Comparison of ENCODE assay signal across 8 cellular contexts in genomic region chrX:78650906-78651437, GRCh38. TPM values are rescaled to one million over a fixed set of nuclear protein-coding genes. Genes with fewer than 3 reads are reported as not detected.
DNase-seq lines count a peak whose midpoint lies in the region; ATAC-seq and TF ChIP-seq lines count a peak whose summit lies in the region.

No MANE protein-coding gene starts in this region.

- H3K27ac Mint-ChIP-seq in activated CD8-positive, alpha-beta T cell treated with anti-CD3 and anti-CD28 coated beads for 36 hours = peak overlapping the region; percentile 78
- H3K27ac Mint-ChIP-seq in stimulated activated naive CD8-positive, alpha-beta T cell treated with anti-CD3 and anti-CD28 coated beads, Interleukin-15, amount 100 ng/mL, for 72 hours = no peak overlapping the region

- intact Hi-C loops in activated CD8-positive, alpha-beta T cell treated with anti-CD3 and anti-CD28 coated beads for 36 hours (cut with micrococcal nuclease) = no loop called here
- intact Hi-C loops in aorta (cut with DNase I) = no loop called here

- H3K36me3 Mint-ChIP-seq in activated CD8-positive, alpha-beta T cell treated with anti-CD3 and anti-CD28 coated beads for 36 hours (ENCODE audit: low read depth) = no peaks in the 10 kb centered on the region

- peak overlapping the region; percentile 49 for H3K4me3 Mint-ChIP-seq in activated CD8-positive, alpha-beta T cell treated with anti-CD3 and anti-CD28 coated beads for 36 hours
- H3K4me3 Mint-ChIP-seq in stimulated activated naive CD8-positive, alpha-beta T cell treated with anti-CD3 and anti-CD28 coated beads, Interleukin-15, amount 100 ng/mL, for 72 hours = peak overlapping the region; percentile 33 to 73

- peak; percentile 44 for DNase-seq in AG09309 (ENCODE audit: low read depth)
- DNase-seq in activated CD8-positive, alpha-beta T cell treated with anti-CD3 and anti-CD28 coated beads for 36 hours = peak; percentile 4
- peak; percentile 15 to 22 for DNase-seq in stimulated activated naive CD8-positive, alpha-beta T cell treated with anti-CD3 and anti-CD28 coated beads, Interleukin-15, amount 100 ng/mL, for 72 hours
- no peak for DNase-seq in NCI-H748 (lab: John Stamatoyannopoulos, UW; ENCODE audit: unreplicated experiment)
- DNase-seq in nucleus accumbens (lab: John Stamatoyannopoulos, UW) = no peak
- DNase-seq in aorta = no peak

- H3K27me3 ChIP-seq in aorta (ENCODE audit: control insufficient read depth in 1 of 2, insufficient read depth in 2 of 2, low read length in 1 of 2) = no peaks in the 10 kb centered on the region

- no peaks in the 10 kb centered on the region for H3K36me3 ChIP-seq in aorta (ENCODE audit: control insufficient read depth in 1 of 2, insufficient read depth in 2 of 2, low read length in 1 of 2)

- no peak for TF ChIP-seq CTCF in AG09309 (IDR thresholded peaks at IDR 0.05; ENCODE audit: control insufficient read depth, insufficient read depth, low read depth, low read length, missing control alignments)
- TF ChIP-seq CTCF in activated CD8-positive, alpha-beta T cell treated with anti-CD3 and anti-CD28 coated beads for 36 hours (IDR thresholded peaks at IDR 0.05) = no peak

- H3K4me3 ChIP-seq in AG09309 (ENCODE audit: control insufficient read depth, low read depth, low read length) (no peak overlapping the region), aorta (ENCODE audit: low read length in 2 of 2) (no peak overlapping the region)

- ATAC-seq in GM19372 (IDR thresholded peaks at IDR 0.05; ENCODE audit: low read depth, unreplicated experiment) (peak; percentile 65), HG03354 (IDR thresholded peaks at IDR 0.05; ENCODE audit: poor library complexity, severe bottlenecking, unreplicated experiment) (peak; percentile 75), aorta (ENCODE audit: low FRiP score) (no peak)
- peak; percentile 84 for ATAC-seq in activated CD8-positive, alpha-beta T cell treated with anti-CD3 and anti-CD28 coated beads for 36 hours
- ATAC-seq in stimulated activated naive CD8-positive, alpha-beta T cell treated with anti-CD3 and anti-CD28 coated beads, Interleukin-15, amount 100 ng/mL, for 72 hours = peak; percentile 90

- H3K27ac ChIP-seq in aorta (ENCODE audit: low read depth in 1 of 2, low read length in 2 of 2) = no peak overlapping the region

- peaks cover 6% of the 10 kb centered on the region for H3K9me3 Mint-ChIP-seq in activated CD8-positive, alpha-beta T cell treated with anti-CD3 and anti-CD28 coated beads for 36 hours
- H3K9me3 Mint-ChIP-seq in stimulated activated naive CD8-positive, alpha-beta T cell treated with anti-CD3 and anti-CD28 coated beads, Interleukin-15, amount 100 ng/mL, for 72 hours = peaks cover 7 to 13% of the 10 kb centered on the region in 2 donors

- no peaks in the 10 kb centered on the region for H3K9me3 ChIP-seq in aorta (ENCODE audit: control insufficient read depth, low read length)

- H3K27me3 Mint-ChIP-seq in activated CD8-positive, alpha-beta T cell treated with anti-CD3 and anti-CD28 coated beads for 36 hours = no peaks in the 10 kb centered on the region
- peaks cover 8% of the 10 kb centered on the region for H3K27me3 Mint-ChIP-seq in stimulated activated naive CD8-positive, alpha-beta T cell treated with anti-CD3 and anti-CD28 coated beads, Interleukin-15, amount 100 ng/mL, for 72 hours

- POLR2A ChIA-PET in activated CD8-positive, alpha-beta T cell treated with anti-CD3 and anti-CD28 coated beads for 36 hours (lab: Charles Lee) = no interaction called here

- WGBS in aorta, 2 donors = 20 to 28% methylated on average over 5 of the region's 5 CpGs

- no peaks in the 10 kb centered on the region for H3K4me1 ChIP-seq in aorta (ENCODE audit: control insufficient read depth in 1 of 2, insufficient read depth in 2 of 2, low read length in 2 of 2)

- CTCF ChIA-PET in activated CD8-positive, alpha-beta T cell treated with anti-CD3 and anti-CD28 coated beads for 36 hours (lab: Charles Lee) = interaction anchor here (0.8 kb wide), 1 partner anchor 55 kb away, joined by 3 read pairs; no protein-coding TSS in a partner anchor

- peaks cover 20% of the 10 kb centered on the region for H3K4me1 Mint-ChIP-seq in activated CD8-positive, alpha-beta T cell treated with anti-CD3 and anti-CD28 coated beads for 36 hours (ENCODE audit: low read depth)
- H3K4me1 Mint-ChIP-seq in stimulated activated naive CD8-positive, alpha-beta T cell treated with anti-CD3 and anti-CD28 coated beads, Interleukin-15, amount 100 ng/mL, for 72 hours = peaks cover 18% of the 10 kb centered on the region

RNA-seq across cellular contexts. Expression of gene RTL3, which starts 8.2 kb away (rescaled TPM):
- not detected for total RNA-seq in activated CD8-positive, alpha-beta T cell treated with anti-CD3 and anti-CD28 coated beads for 36 hours
- 1 to 10 TPM in 1 of 2 donors, under 1 TPM in 1; 0.87 to 6.9 TPM for total RNA-seq in aorta
- under 1 TPM; 0.38 to 0.63 TPM for polyA plus RNA-seq in aorta

Comparison
In these comparisons a context has a peak if more than half of its experiments do, and no peak if none do; other contexts are left out.
1. DNase-seq: peak in AG09309 (single experiment), activated CD8-positive, alpha-beta T cell treated with anti-CD3 and anti-CD28 coated beads for 36 hours (single experiment) and stimulated activated naive CD8-positive, alpha-beta T cell treated with anti-CD3 and anti-CD28 coated beads, Interleukin-15, amount 100 ng/mL, for 72 hours (2 of 2); none in NCI-H748 (single experiment), nucleus accumbens (0 of 56) and aorta (0 of 2).